Comparison of ENCODE assay signal across 15 cellular contexts in genomic region chr17:27366438-27366837, GRCh38.
"Had no signal": no experiment of that assay in that cellular context is flagged by ENCODE, and none has a peak within 500 bp of the region (broad histone marks: within the 10 kb centered on the region; RNA-seq: fewer than 3 reads in every experiment).

No MANE protein-coding gene starts in this region.

- H3K4me3 ChIP-seq: colonic mucosa, hepatocyte, mucosa of descending colon, smooth muscle cell, tibial artery had no signal

- H3K79me2 ChIP-seq: hepatocyte had no signal

- H3K4me2 ChIP-seq: hepatocyte, smooth muscle cell had no signal

- H3K9me3 ChIP-seq: colonic mucosa, mucosa of descending colon, tibial artery had no signal

- H3K27ac ChIP-seq: colonic mucosa, hepatocyte, tibial artery had no signal

- H2AFZ ChIP-seq: hepatocyte had no signal

- H3K27me3 ChIP-seq: colonic mucosa, hepatocyte, tibial artery had no signal

- H3K36me3 ChIP-seq: colonic mucosa, tibial artery had no signal

- DNase-seq: colonic mucosa; dermis blood vessel endothelial cell; foreskin melanocyte; mammary epithelial cell; mucosa of descending colon; naive thymus-derived CD8-positive, alpha-beta T cell; right cardiac atrium; stimulated activated CD4-positive, alpha-beta T cell treated with anti-CD3 and anti-CD28 coated beads, Interleukin-4, amount 100 ng/mL, for 1 hour; stimulated activated CD8-positive, alpha-beta memory T cell treated with anti-CD3 and anti-CD28 coated beads, Interleukin-4, amount 100 ng/mL, for 48 hours; stimulated activated naive CD8-positive, alpha-beta T cell treated with anti-CD3 and anti-CD28 coated beads, Interleukin-15, Interleukin-2, amounts not matched to agents 100 U/mL and 50 U/mL, for 24 hours had no signal

- H3K4me1 ChIP-seq: colonic mucosa had no signal

- ATAC-seq: left lobe of liver; mucosa of descending colon; naive thymus-derived CD8-positive, alpha-beta T cell; stimulated activated effector memory CD8-positive, alpha-beta T cell treated with anti-CD3 and anti-CD28 coated beads, Interleukin-12 subunit alpha, Interleukin-12 subunit beta, amount 100 ng/mL, for 72 hours; stimulated activated naive CD8-positive, alpha-beta T cell treated with anti-CD3 and anti-CD28 coated beads, Interleukin-15, Interleukin-2, amounts not matched to agents 100 U/mL and 50 U/mL, for 24 hours had no signal
